8 cellular contexts compared by ENCODE assay signal in genomic region chr5:55172937-55173695, GRCh38. TPM values are rescaled to one million over a fixed set of nuclear protein-coding genes. Genes with fewer than 3 reads are reported as not detected.
DNase-seq lines count a peak whose midpoint lies in the region; ATAC-seq and TF ChIP-seq lines count a peak whose summit lies in the region.

A gene with protein sequence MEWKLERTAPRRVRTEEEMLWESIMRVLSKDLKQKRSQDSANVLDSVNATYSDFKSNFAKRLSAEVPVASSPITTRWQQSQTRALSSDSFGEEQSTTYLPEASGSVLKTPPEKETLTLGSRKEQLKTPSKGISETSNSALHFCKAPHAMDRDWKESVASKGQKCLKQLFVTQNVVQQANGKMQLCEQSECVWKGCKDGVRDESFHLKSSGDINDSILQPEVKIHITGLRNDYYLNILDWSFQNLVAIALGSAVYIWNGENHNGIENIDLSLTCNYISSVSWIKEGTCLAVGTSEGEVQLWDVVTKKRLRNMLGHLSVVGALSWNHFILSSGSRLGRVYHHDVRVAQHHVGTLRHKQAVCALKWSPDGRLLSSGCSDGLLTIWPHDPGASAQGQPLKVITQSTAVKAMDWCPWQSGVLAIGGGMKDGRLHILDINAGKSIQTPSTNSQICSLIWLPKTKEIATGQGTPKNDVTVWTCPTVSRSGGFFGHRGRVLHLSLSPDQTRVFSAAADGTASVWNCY (minus strand): TSS chr5:55173177. CDS start chr5:55173000, 177 bp downstream.

- peak within 1 kb of the TSS; percentile 75 for H3K4me3 Mint-ChIP-seq in activated CD4-positive, alpha-beta T cell treated with anti-CD3 and anti-CD28 coated beads for 36 hours

- intact Hi-C loops in activated CD4-positive, alpha-beta T cell treated with anti-CD3 and anti-CD28 coated beads for 36 hours (cut with DNase I, micrococcal nuclease): loop anchor here (1.0 to 5.0 kb wide), 13 partner anchors 52 to 863 kb away; partner anchors contain the start of genes ARL15 (in 1 of the 2), CCNO (in 1 of the 2), DHX29 (in 1 of the 2) and MCIDAS (in 1 of the 2)

- peaks cover 12% of the 10 kb centered on the region for H3K4me1 ChIP-seq in ACC112 (ENCODE audit: control insufficient read depth, insufficient read depth, low read length, unreplicated experiment)
- peaks cover 10 to 32% (median 29%) of the 10 kb centered on the region in 4 donors for H3K4me1 ChIP-seq in liver (ENCODE audit: control insufficient read depth in 4 of 4, insufficient read depth in 4 of 4, low read length in 3 of 4)

- H2AFZ ChIP-seq in ACC112 (ENCODE audit: low read length, unreplicated experiment): peak within 1 kb of the TSS; percentile 98

- no peak for TF ChIP-seq RAD21 in liver (IDR thresholded peaks at IDR 0.05)

- peaks cover 60% of the 10 kb centered on the region for H3K27me3 Mint-ChIP-seq in activated CD4-positive, alpha-beta T cell treated with anti-CD3 and anti-CD28 coated beads for 36 hours

- DNase-seq in NCI-H2227 (lab: John Stamatoyannopoulos, UW; ENCODE audit: unreplicated experiment) (peak; percentile 87), coronary artery (ENCODE audit: low spot score) (no peak)
- DNase-seq in activated CD4-positive, alpha-beta T cell treated with anti-CD3 and anti-CD28 coated beads for 36 hours: peak; percentile 86
- DNase-seq in stimulated activated CD4-positive, alpha-beta T cell treated with anti-CD3 and anti-CD28 coated beads, Interleukin-4, amount 100 ng/mL, for 24 hours: peak; percentile 72

- peak; percentile 84 for ATAC-seq in GM18907 (IDR thresholded peaks at IDR 0.05; ENCODE audit: unreplicated experiment)
- peak; percentile 84 for ATAC-seq in HG03135 (IDR thresholded peaks at IDR 0.05; ENCODE audit: unreplicated experiment)
- ATAC-seq in activated CD4-positive, alpha-beta T cell treated with anti-CD3 and anti-CD28 coated beads for 36 hours: peak; percentile 87

- H3K4me3 ChIP-seq in ACC112 (ENCODE audit: low read depth, low read length) (peak within 1 kb of the TSS; percentile 79), coronary artery (peak within 1 kb of the TSS; percentile 67), liver (ENCODE audit: low read depth in 1 of 3, low read length in 3 of 3) (peak within 1 kb of the TSS; percentile 37 to 59 (median 57))

- TF ChIP-seq CTCF in coronary artery (IDR thresholded peaks at IDR 0.05) (no peak), liver (IDR thresholded peaks at IDR 0.05; ENCODE audit: low read depth, low read length, missing input control) (no peak)

- POLR2A ChIA-PET in activated CD4-positive, alpha-beta T cell treated with anti-CD3 and anti-CD28 coated beads for 36 hours (lab: Charles Lee): interaction anchor here (0.6 kb wide), 1 partner anchor 13 kb away, joined by 3 read pairs; the partner anchor contains the start of gene GPX8

- CTCF ChIA-PET in activated CD4-positive, alpha-beta T cell treated with anti-CD3 and anti-CD28 coated beads for 36 hours (lab: Charles Lee): interaction anchor here (0.6 to 3.1 kb wide), 11 partner anchors 11 to 951 kb away, joined by 3 to 14 read pairs (median 4); partner anchors contain the start of gene CCNO

- no peak within 1 kb of the TSS for H3K9ac ChIP-seq in liver (ENCODE audit: low read depth in 1 of 2, low read length in 2 of 2)

- H3K9me3 ChIP-seq in liver (ENCODE audit: control insufficient read depth in 4 of 4, low read length in 3 of 4): no peaks in the 10 kb centered on the region

- H3K27ac ChIP-seq in ACC112 (ENCODE audit: low read depth, low read length) (no peak within 1 kb of the TSS), coronary artery (no peak within 1 kb of the TSS), liver (ENCODE audit: low read depth in 1 of 2, low read length in 2 of 2) (no peak within 1 kb of the TSS)

- H3K79me2 ChIP-seq in ACC112 (ENCODE audit: control insufficient read depth, insufficient read depth, low read length, unreplicated experiment): no peaks in the 10 kb centered on the region

- peak within 1 kb of the TSS; percentile 55 for H3K27ac Mint-ChIP-seq in activated CD4-positive, alpha-beta T cell treated with anti-CD3 and anti-CD28 coated beads for 36 hours

- no peaks in the 10 kb centered on the region for H3K36me3 Mint-ChIP-seq in activated CD4-positive, alpha-beta T cell treated with anti-CD3 and anti-CD28 coated beads for 36 hours (ENCODE audit: low read depth)

- no peaks in the 10 kb centered on the region for H3K9me3 Mint-ChIP-seq in activated CD4-positive, alpha-beta T cell treated with anti-CD3 and anti-CD28 coated beads for 36 hours (ENCODE audit: low read depth)

- WGBS in liver: under 1% methylated on average over 69 of the region's 69 CpGs

- H3K36me3 ChIP-seq in ACC112 (ENCODE audit: insufficient read depth, low read length): no peaks in the 10 kb centered on the region
- no peaks in the 10 kb centered on the region for H3K36me3 ChIP-seq in liver (ENCODE audit: control insufficient read depth in 4 of 4, insufficient read depth in 3 of 4, low read depth in 1 of 4, low read length in 3 of 4)

- H3K4me1 Mint-ChIP-seq in activated CD4-positive, alpha-beta T cell treated with anti-CD3 and anti-CD28 coated beads for 36 hours: peaks cover 41% of the 10 kb centered on the region

- H3K27me3 ChIP-seq in ACC112 (ENCODE audit: insufficient read depth, low read length): peaks cover 45% of the 10 kb centered on the region
- H3K27me3 ChIP-seq in liver (ENCODE audit: control insufficient read depth in 4 of 4, insufficient read depth in 4 of 4, low read length in 3 of 4): peaks cover 0 to 10% (median 2%) of the 10 kb centered on the region in 4 donors

TF ChIP-seq in liver, 16 proteins besides CTCF, POLR2A, EP300 and RAD21:
- TF ChIP-seq, protein P1, sequence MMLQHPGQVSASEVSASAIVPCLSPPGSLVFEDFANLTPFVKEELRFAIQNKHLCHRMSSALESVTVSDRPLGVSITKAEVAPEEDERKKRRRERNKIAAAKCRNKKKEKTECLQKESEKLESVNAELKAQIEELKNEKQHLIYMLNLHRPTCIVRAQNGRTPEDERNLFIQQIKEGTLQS (IDR thresholded peaks at IDR 0.05): no peak
- TF ChIP-seq NR2F2 (IDR thresholded peaks at IDR 0.05): no peak
- no peak for TF ChIP-seq FOXA1 (IDR thresholded peaks at IDR 0.05)
- no peak for TF ChIP-seq GABPA (IDR thresholded peaks at IDR 0.05 in 1 of 2, conservative IDR thresholded peaks at IDR 0.05 in 1 of 2)
- TF ChIP-seq FOXA2 (IDR thresholded peaks at IDR 0.05): no peak
- TF ChIP-seq HNF4G (IDR thresholded peaks at IDR 0.05): no peak
- no peak for TF ChIP-seq SP1 (IDR thresholded peaks at IDR 0.05)
- no peak for TF ChIP-seq HNF4A (conservative IDR thresholded peaks at IDR 0.05)
- TF ChIP-seq MAX (IDR thresholded peaks at IDR 0.05): no peak
- TF ChIP-seq YY1 (IDR thresholded peaks at IDR 0.05): no peak
- TF ChIP-seq, protein P2, sequence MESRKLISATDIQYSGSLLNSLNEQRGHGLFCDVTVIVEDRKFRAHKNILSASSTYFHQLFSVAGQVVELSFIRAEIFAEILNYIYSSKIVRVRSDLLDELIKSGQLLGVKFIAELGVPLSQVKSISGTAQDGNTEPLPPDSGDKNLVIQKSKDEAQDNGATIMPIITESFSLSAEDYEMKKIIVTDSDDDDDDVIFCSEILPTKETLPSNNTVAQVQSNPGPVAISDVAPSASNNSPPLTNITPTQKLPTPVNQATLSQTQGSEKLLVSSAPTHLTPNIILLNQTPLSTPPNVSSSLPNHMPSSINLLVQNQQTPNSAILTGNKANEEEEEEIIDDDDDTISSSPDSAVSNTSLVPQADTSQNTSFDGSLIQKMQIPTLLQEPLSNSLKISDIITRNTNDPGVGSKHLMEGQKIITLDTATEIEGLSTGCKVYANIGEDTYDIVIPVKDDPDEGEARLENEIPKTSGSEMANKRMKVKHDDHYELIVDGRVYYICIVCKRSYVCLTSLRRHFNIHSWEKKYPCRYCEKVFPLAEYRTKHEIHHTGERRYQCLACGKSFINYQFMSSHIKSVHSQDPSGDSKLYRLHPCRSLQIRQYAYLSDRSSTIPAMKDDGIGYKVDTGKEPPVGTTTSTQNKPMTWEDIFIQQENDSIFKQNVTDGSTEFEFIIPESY (IDR thresholded peaks at IDR 0.05): no peak
- no peak for TF ChIP-seq EGR1 (IDR thresholded peaks at IDR 0.05; ENCODE audit: low read depth in 2 of 2)
- TF ChIP-seq TAF1 (conservative IDR thresholded peaks at IDR 0.05): no peak
- TF ChIP-seq JUND (IDR thresholded peaks at IDR 0.05): no peak
- TF ChIP-seq, protein P3, sequence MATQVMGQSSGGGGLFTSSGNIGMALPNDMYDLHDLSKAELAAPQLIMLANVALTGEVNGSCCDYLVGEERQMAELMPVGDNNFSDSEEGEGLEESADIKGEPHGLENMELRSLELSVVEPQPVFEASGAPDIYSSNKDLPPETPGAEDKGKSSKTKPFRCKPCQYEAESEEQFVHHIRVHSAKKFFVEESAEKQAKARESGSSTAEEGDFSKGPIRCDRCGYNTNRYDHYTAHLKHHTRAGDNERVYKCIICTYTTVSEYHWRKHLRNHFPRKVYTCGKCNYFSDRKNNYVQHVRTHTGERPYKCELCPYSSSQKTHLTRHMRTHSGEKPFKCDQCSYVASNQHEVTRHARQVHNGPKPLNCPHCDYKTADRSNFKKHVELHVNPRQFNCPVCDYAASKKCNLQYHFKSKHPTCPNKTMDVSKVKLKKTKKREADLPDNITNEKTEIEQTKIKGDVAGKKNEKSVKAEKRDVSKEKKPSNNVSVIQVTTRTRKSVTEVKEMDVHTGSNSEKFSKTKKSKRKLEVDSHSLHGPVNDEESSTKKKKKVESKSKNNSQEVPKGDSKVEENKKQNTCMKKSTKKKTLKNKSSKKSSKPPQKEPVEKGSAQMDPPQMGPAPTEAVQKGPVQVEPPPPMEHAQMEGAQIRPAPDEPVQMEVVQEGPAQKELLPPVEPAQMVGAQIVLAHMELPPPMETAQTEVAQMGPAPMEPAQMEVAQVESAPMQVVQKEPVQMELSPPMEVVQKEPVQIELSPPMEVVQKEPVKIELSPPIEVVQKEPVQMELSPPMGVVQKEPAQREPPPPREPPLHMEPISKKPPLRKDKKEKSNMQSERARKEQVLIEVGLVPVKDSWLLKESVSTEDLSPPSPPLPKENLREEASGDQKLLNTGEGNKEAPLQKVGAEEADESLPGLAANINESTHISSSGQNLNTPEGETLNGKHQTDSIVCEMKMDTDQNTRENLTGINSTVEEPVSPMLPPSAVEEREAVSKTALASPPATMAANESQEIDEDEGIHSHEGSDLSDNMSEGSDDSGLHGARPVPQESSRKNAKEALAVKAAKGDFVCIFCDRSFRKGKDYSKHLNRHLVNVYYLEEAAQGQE (IDR thresholded peaks at IDR 0.05): no peak

RNA-seq across cellular contexts. Expression of the gene that starts here (rescaled TPM):
- total RNA-seq in activated CD4-positive, alpha-beta T cell treated with anti-CD3 and anti-CD28 coated beads for 36 hours: not detected
- total RNA-seq in liver: under 1 TPM in 1 of 2 donors, not detected in 1; 0.28 TPM
- not detected for polyA plus RNA-seq in liver

Comparison
In these comparisons a context has a peak if more than half of its experiments do, and no peak if none do; other contexts are left out.
1. Peak in DNase-seq and ATAC-seq in activated CD4-positive, alpha-beta T cell treated with anti-CD3 and anti-CD28 coated beads for 36 hours; RNA of the gene not detected or under 1 TPM.